In genomic region chr3:66831931-66832330, GRCh38 we compare ENCODE assay signal across 28 cellular contexts.
"Had no signal": no experiment of that assay in that cellular context is flagged by ENCODE, and none has a peak within 500 bp of the region (broad histone marks: within the 10 kb centered on the region; RNA-seq: fewer than 3 reads in every experiment).

No MANE protein-coding gene starts in this region.

- H3K27me3 ChIP-seq: pancreas, suprapubic skin, uterus had no signal

- ATAC-seq: left colon; left lung; lower lobe of right lung; naive thymus-derived CD8-positive, alpha-beta T cell; pancreas; right cardiac atrium; sciatic nerve; stimulated activated effector memory CD8-positive, alpha-beta T cell treated with anti-CD3 and anti-CD28 coated beads, Interleukin-12 subunit alpha, Interleukin-12 subunit beta, amount 100 ng/mL, for 72 hours had no signal

- DNase-seq: immature natural killer cell; kidney; left colon; left lung; lower lobe of right lung; mammary epithelial cell; mesenchymal stem cell; naive thymus-derived CD8-positive, alpha-beta T cell; pancreas; posterior cingulate gyrus; retina; right cardiac atrium; stimulated activated CD4-positive, alpha-beta T cell treated with anti-CD3 and anti-CD28 coated beads, Interleukin-12 subunit alpha, Interleukin-12 subunit beta, amount 100 ng/mL, for 4 hours; stimulated activated CD4-positive, alpha-beta T cell treated with anti-CD3 and anti-CD28 coated beads, Interleukin-15, amount 100 ng/mL, for 24 hours; stimulated activated CD4-positive, alpha-beta T cell treated with anti-CD3 and anti-CD28 coated beads, Interleukin-4, amount 100 ng/mL, for 24 hours; stimulated activated naive CD4-positive, alpha-beta T cell; tibial artery; trophoblast cell; uterus had no signal

- H3K4me1 Mint-ChIP-seq: immature natural killer cell; naive thymus-derived CD8-positive, alpha-beta T cell; nephron; stimulated activated effector memory CD8-positive, alpha-beta T cell treated with anti-CD3 and anti-CD28 coated beads, Interleukin-12 subunit alpha, Interleukin-12 subunit beta, amount 100 ng/mL, for 72 hours had no signal

- H3K36me3 Mint-ChIP-seq: immature natural killer cell; naive thymus-derived CD8-positive, alpha-beta T cell; stimulated activated effector memory CD8-positive, alpha-beta T cell treated with anti-CD3 and anti-CD28 coated beads, Interleukin-12 subunit alpha, Interleukin-12 subunit beta, amount 100 ng/mL, for 72 hours had no signal

- H3K4me3 Mint-ChIP-seq: immature natural killer cell; naive thymus-derived CD8-positive, alpha-beta T cell; nephron; neural crest cell; stimulated activated effector memory CD8-positive, alpha-beta T cell treated with anti-CD3 and anti-CD28 coated beads, Interleukin-12 subunit alpha, Interleukin-12 subunit beta, amount 100 ng/mL, for 72 hours; stimulated activated naive CD8-positive, alpha-beta T cell treated with anti-CD3 and anti-CD28 coated beads, Interleukin-15, Interleukin-2, amounts not matched to agents 100 ng/mL and 50 ng/mL, for 24 hours had no signal

- H3K27ac Mint-ChIP-seq: immature natural killer cell; naive thymus-derived CD8-positive, alpha-beta T cell; nephron; stimulated activated effector memory CD8-positive, alpha-beta T cell treated with anti-CD3 and anti-CD28 coated beads, Interleukin-12 subunit alpha, Interleukin-12 subunit beta, amount 100 ng/mL, for 72 hours; stimulated activated naive CD8-positive, alpha-beta T cell treated with anti-CD3 and anti-CD28 coated beads, Interleukin-15, Interleukin-2, amounts not matched to agents 100 ng/mL and 50 ng/mL, for 24 hours had no signal

- H3K4me3 ChIP-seq: left lung, lower lobe of right lung, pancreas, prostate gland, skin epidermis, suprapubic skin, thoracic aorta, tibial artery, uterus had no signal

- H3K36me3 ChIP-seq: left lung, lower lobe of right lung, pancreas, prostate gland, suprapubic skin, thoracic aorta, tibial artery, uterus had no signal

- H3K9me3 ChIP-seq: left lung, lower lobe of right lung, pancreas, prostate gland, suprapubic skin, thoracic aorta, tibial artery, uterus had no signal

- H3K27ac ChIP-seq: left lung, lower lobe of right lung, prostate gland, skin epidermis, suprapubic skin, thoracic aorta, tibial artery, uterus had no signal

- H3K4me1 ChIP-seq: left lung, lower lobe of right lung, prostate gland, suprapubic skin, tibial artery, uterus had no signal

- H3K9me3 Mint-ChIP-seq: immature natural killer cell; naive thymus-derived CD8-positive, alpha-beta T cell; nephron; stimulated activated effector memory CD8-positive, alpha-beta T cell treated with anti-CD3 and anti-CD28 coated beads, Interleukin-12 subunit alpha, Interleukin-12 subunit beta, amount 100 ng/mL, for 72 hours; stimulated activated naive CD8-positive, alpha-beta T cell treated with anti-CD3 and anti-CD28 coated beads, Interleukin-15, Interleukin-2, amounts not matched to agents 100 ng/mL and 50 ng/mL, for 24 hours had no signal
